Comparison of ENCODE assay signal across 19 cellular contexts in genomic region chr10:132113766-132114365, GRCh38. TPM values are rescaled to one million over a fixed set of nuclear protein-coding genes. Genes with fewer than 3 reads are reported as not detected.
A peak's percentile ranks its signal among the peaks of the same experiment; 100 is the strongest.
DNase-seq lines count a peak whose midpoint lies in the region; ATAC-seq and TF ChIP-seq lines count a peak whose summit lies in the region.
"Had no signal": no experiment of that assay in that cellular context is flagged by ENCODE, and none has a peak within 500 bp of the region (broad histone marks: within the 10 kb centered on the region; RNA-seq: fewer than 3 reads in every experiment).

No MANE protein-coding gene starts in this region.

- no peak overlapping the region for H3K4me3 Mint-ChIP-seq in activated T-cell treated with anti-CD3 and anti-CD28 coated beads, Interleukin-2, amount 50 U/mL, for 24 hours
- H3K4me3 Mint-ChIP-seq: T-helper 1 cell treated with Interleukin-12 subunit alpha and Interleukin-12 subunit beta and Interleukin-4 antibody, amounts not matched to agents 30 μg/mL and 1 μg/mL, for 36 hours had no signal

- ATAC-seq in HG02798 (IDR thresholded peaks at IDR 0.05; ENCODE audit: poor library complexity, unreplicated experiment) = no peak
- ATAC-seq: K562 had no signal

- no peak overlapping the region for H3K9ac ChIP-seq in endocrine pancreas (ENCODE audit: control insufficient read depth, insufficient read depth, low read length)
- H3K9ac ChIP-seq: BLaER1 had no signal

- H3K27ac ChIP-seq in temporal lobe (ENCODE audit: low read depth, low read length) (peak overlapping the region; percentile 82), brain microvascular endothelial cell (no peak overlapping the region)
- H3K27ac ChIP-seq: BLaER1, suprapubic skin had no signal

- H3K27ac Mint-ChIP-seq in activated T-cell treated with anti-CD3 and anti-CD28 coated beads, Interleukin-2, amount 50 U/mL, for 24 hours = no peak overlapping the region
- H3K27ac Mint-ChIP-seq: T-helper 1 cell treated with Interleukin-12 subunit alpha and Interleukin-12 subunit beta and Interleukin-4 antibody, amounts not matched to agents 30 μg/mL and 1 μg/mL, for 36 hours had no signal

- H3K36me3 ChIP-seq in endocrine pancreas (ENCODE audit: control insufficient read depth, insufficient read depth, low read length) (no peaks in the 10 kb centered on the region), brain microvascular endothelial cell (replicated peaks) (no peaks in the 10 kb centered on the region)
- H3K36me3 ChIP-seq: BLaER1, HAP-1, suprapubic skin had no signal

- no peaks in the 10 kb centered on the region for H3K4me1 ChIP-seq in endocrine pancreas (ENCODE audit: control insufficient read depth, insufficient read depth, low read length)
- H3K4me1 ChIP-seq: HAP-1, suprapubic skin had no signal

- H3K27me3 Mint-ChIP-seq in activated T-cell treated with anti-CD3 and anti-CD28 coated beads, Interleukin-2, amount 50 U/mL, for 24 hours = no peaks in the 10 kb centered on the region

- no peaks in the 10 kb centered on the region for H3K36me3 Mint-ChIP-seq in activated T-cell treated with anti-CD3 and anti-CD28 coated beads, Interleukin-2, amount 50 U/mL, for 24 hours (ENCODE audit: low read depth)

- H3K9me3 Mint-ChIP-seq in activated T-cell treated with anti-CD3 and anti-CD28 coated beads, Interleukin-2, amount 50 U/mL, for 24 hours = no peaks in the 10 kb centered on the region
- H3K9me3 Mint-ChIP-seq: T-helper 1 cell treated with Interleukin-12 subunit alpha and Interleukin-12 subunit beta and Interleukin-4 antibody, amounts not matched to agents 30 μg/mL and 1 μg/mL, for 36 hours had no signal

- no peak for TF ChIP-seq CTCF in brain microvascular endothelial cell (IDR thresholded peaks at IDR 0.05; ENCODE audit: low read depth, low read length, missing control alignments)

- in situ Hi-C loops in brain microvascular endothelial cell (cut with HindIII; ENCODE audit: low pct_ligation_motif_present, low sequenced_read_pairs) = no loop called here

- H3K4me1 Mint-ChIP-seq in activated T-cell treated with anti-CD3 and anti-CD28 coated beads, Interleukin-2, amount 50 U/mL, for 24 hours (ENCODE audit: low read depth) = no peaks in the 10 kb centered on the region

- H3K4me3 ChIP-seq in endocrine pancreas (ENCODE audit: control insufficient read depth, insufficient read depth, low read length) (peak overlapping the region; percentile 24), brain microvascular endothelial cell (ENCODE audit: low read depth, low read length) (no peak overlapping the region)
- H3K4me3 ChIP-seq: BLaER1, HAP-1, K562, suprapubic skin had no signal

- H3K27me3 ChIP-seq in endocrine pancreas (ENCODE audit: control insufficient read depth, insufficient read depth, low read length) (no peaks in the 10 kb centered on the region), brain microvascular endothelial cell (replicated peaks) (no peaks in the 10 kb centered on the region)
- H3K27me3 ChIP-seq: BLaER1, suprapubic skin had no signal

- DNase-seq in activated T-cell treated with anti-CD3 and anti-CD28 coated beads, Interleukin-2, amount 50 U/mL, for 1 hour = peak; percentile 3
- DNase-seq in activated T-cell treated with anti-CD3 and anti-CD28 coated beads, Interleukin-2, amount 50 U/mL, for 24 hours = no peak
- DNase-seq in medulla oblongata (ENCODE audit: extremely low spot score) = peak; percentile 61
- no peak for DNase-seq in brain microvascular endothelial cell
- no peak for DNase-seq in SW 1271 (lab: John Stamatoyannopoulos, UW)
- DNase-seq: activated CD4-positive, CD25-positive, alpha-beta regulatory T cell; NCI-H2081 treated with DMSO at 0.1 percent for 48 hours; NCI-H524; occipital lobe; SIG-M5; stimulated activated CD4-positive, alpha-beta T cell treated with anti-CD3 and anti-CD28 coated beads, Interleukin-4, amount 100 ng/mL, for 1 hour had no signal

- H3K9me3 ChIP-seq in endocrine pancreas (ENCODE audit: control insufficient read depth, low read length) = no peaks in the 10 kb centered on the region
- H3K9me3 ChIP-seq: BLaER1, HAP-1, suprapubic skin had no signal

RNA-seq across cellular contexts. Expression of gene JAKMIP3, which starts 48.1 kb away (rescaled TPM):
- 4.7 TPM for total RNA-seq in temporal lobe

Comparison
In these comparisons a context has a peak if more than half of its experiments do, and no peak if none do; other contexts are left out.
1. DNase-seq: peak in activated T-cell treated with anti-CD3 and anti-CD28 coated beads, Interleukin-2, amount 50 U/mL, for 1 hour (single experiment) and medulla oblongata (single experiment); none in activated T-cell treated with anti-CD3 and anti-CD28 coated beads, Interleukin-2, amount 50 U/mL, for 24 hours (single experiment), brain microvascular endothelial cell (single experiment) and SW 1271 (0 of 2).